In the genomic region with DNA sequence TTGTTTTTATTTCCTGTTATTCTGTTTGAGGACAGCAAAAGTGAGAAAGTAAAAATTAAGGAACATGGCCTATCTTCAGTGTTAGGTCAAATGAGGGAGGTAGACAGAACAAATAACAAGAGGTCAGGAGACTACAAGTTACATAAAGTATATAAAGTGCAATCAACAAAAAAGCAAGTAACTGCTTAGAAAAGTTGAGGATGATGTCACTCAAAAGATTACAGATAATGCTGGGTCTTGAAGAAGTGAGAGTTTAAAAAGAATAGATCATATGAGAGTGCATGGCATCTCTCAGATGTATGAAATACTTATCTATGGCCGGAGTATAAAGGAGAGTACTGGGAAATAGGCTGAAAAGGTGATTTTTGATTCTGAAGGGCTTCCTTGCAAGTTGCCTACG, we compare ENCODE assay signal across 27 cellular contexts.
"Had no signal": no experiment of that assay in that cellular context is flagged by ENCODE, and none has a peak within 500 bp of the region (broad histone marks: within the 10 kb centered on the region; RNA-seq: fewer than 3 reads in every experiment).

No MANE protein-coding gene starts in this region.

- H3K36me3 ChIP-seq: colonic mucosa, gastrocnemius medialis had no signal

- H3K27me3 ChIP-seq: colonic mucosa, dorsolateral prefrontal cortex, esophagus muscularis mucosa, esophagus squamous epithelium, foreskin keratinocyte, gastrocnemius medialis, gastroesophageal sphincter, heart left ventricle, heart right ventricle had no signal

- ATAC-seq: effector memory CD8-positive, alpha-beta T cell; esophagus mucosa; foreskin keratinocyte; gastrocnemius medialis; gastroesophageal sphincter; heart left ventricle; heart right ventricle had no signal

- H3K27ac ChIP-seq: colonic mucosa, coronary artery, dorsolateral prefrontal cortex, epithelial cell of prostate, esophagus muscularis mucosa, esophagus squamous epithelium, foreskin keratinocyte, gastrocnemius medialis, gastroesophageal sphincter, heart left ventricle, heart right ventricle had no signal

- DNase-seq: colonic mucosa; cortex of kidney; dermis blood vessel endothelial cell; dorsolateral prefrontal cortex; effector CD4-positive, alpha-beta T cell; effector CD8-positive, alpha-beta T cell; effector memory CD4-positive, alpha-beta T cell; effector memory CD8-positive, alpha-beta T cell; endodermal cell; esophagus squamous epithelium; foreskin fibroblast; foreskin keratinocyte; foreskin melanocyte; gastrocnemius medialis; glutamatergic neuron; head of caudate nucleus; heart left ventricle; heart right ventricle had no signal

- H3K4me1 ChIP-seq: colonic mucosa, esophagus muscularis mucosa, esophagus squamous epithelium, gastroesophageal sphincter, heart left ventricle had no signal

- FAIRE-seq: colon, endometrium, endothelial cell of umbilical vein, frontal cortex had no signal

- H3K9me3 ChIP-seq: colonic mucosa, esophagus muscularis mucosa, esophagus squamous epithelium, gastrocnemius medialis, gastroesophageal sphincter had no signal

- H3K4me3 ChIP-seq: colonic mucosa, coronary artery, dorsolateral prefrontal cortex, esophagus muscularis mucosa, esophagus squamous epithelium, gastrocnemius medialis, gastroesophageal sphincter, heart left ventricle, heart right ventricle had no signal
